ENCODE assay signal across 8 cellular contexts in the genomic region with DNA sequence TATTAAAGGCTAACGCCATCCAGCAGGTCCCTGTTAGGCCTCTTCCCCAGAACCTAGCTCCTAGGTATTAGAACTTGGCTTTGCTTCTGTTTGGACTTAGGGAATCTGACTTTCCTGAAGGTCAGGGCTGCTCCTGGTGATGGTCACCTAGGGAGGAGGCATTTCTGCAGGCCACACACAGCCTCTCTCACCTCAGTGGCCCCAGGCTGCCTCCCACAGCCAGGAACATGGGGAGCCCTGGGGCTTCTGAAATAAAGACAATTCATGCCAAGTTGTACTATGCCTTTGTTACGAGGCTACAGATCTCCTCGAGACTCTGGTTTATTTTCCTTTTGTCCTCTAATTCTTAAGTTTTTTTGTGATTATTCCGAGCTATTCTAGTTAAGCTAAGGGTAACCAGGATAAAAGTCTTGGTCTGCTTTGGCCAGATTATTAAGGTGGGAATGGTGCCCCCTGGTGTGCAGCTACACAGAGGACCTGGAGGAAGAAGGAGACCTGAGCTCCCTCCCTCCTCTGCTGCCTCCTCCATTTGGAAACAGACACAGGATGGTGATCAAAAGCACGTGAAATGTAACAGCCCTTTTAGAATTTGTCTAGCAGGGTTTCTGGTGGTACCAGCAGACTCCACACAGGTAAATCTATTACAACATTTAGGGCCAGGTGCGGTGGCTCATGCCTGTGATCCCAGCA.
DNase-seq lines count a peak whose midpoint lies in the region; ATAC-seq, FAIRE-seq and TF ChIP-seq lines count a peak whose summit lies in the region.

No MANE protein-coding gene starts in this region.

- H4K20me1 ChIP-seq in astrocyte (ENCODE audit: insufficient read depth, low read length) = no peaks in the 10 kb centered on the region

- no peaks in the 10 kb centered on the region for H3K27me3 ChIP-seq in astrocyte (ENCODE audit: insufficient read depth, low read length)

- TF ChIP-seq CTCF in astrocyte (IDR thresholded peaks at IDR 0.05; ENCODE audit: insufficient read depth, low read depth, low read length) (peak; percentile 67), kidney (IDR thresholded peaks at IDR 0.05; ENCODE audit: borderline replicate concordance, extremely low read depth, insufficient read depth) (peak; percentile 48), type B pancreatic cell (conservative IDR thresholded peaks at IDR 0.05) (peak; percentile 68)

- H3K27me3 Mint-ChIP-seq in astrocyte (ENCODE audit: low read depth, unreplicated experiment) (no peaks in the 10 kb centered on the region), type B pancreatic cell (no peaks in the 10 kb centered on the region)

- ATAC-seq in GM19023 (IDR thresholded peaks at IDR 0.05; ENCODE audit: unreplicated experiment) = peak; percentile 53

- H3K79me2 ChIP-seq in astrocyte (ENCODE audit: insufficient read depth, low read length) = no peaks in the 10 kb centered on the region

- H2AFZ ChIP-seq in astrocyte (ENCODE audit: low read depth, low read length) = no peak overlapping the region

- H3K9ac ChIP-seq in astrocyte (ENCODE audit: low read length) = no peak overlapping the region
- H3K9ac ChIP-seq in kidney (ENCODE audit: low read length in 2 of 2) = no peak overlapping the region

- no peak overlapping the region for H3K4me2 ChIP-seq in astrocyte (ENCODE audit: low read length)

- H3K4me3 Mint-ChIP-seq in astrocyte (ENCODE audit: unreplicated experiment) (no peak overlapping the region), type B pancreatic cell (no peak overlapping the region)

- no peaks in the 10 kb centered on the region for H3K9me3 Mint-ChIP-seq in astrocyte (ENCODE audit: unreplicated experiment)
- H3K9me3 Mint-ChIP-seq in type B pancreatic cell = no peaks in the 10 kb centered on the region

- H3K9me3 ChIP-seq in astrocyte (ENCODE audit: insufficient read depth, low read depth, low read length) (no peaks in the 10 kb centered on the region), kidney (ENCODE audit: control insufficient read depth in 1 of 2, low read length in 2 of 2) (no peaks in the 10 kb centered on the region)

- H3K36me3 ChIP-seq in astrocyte (ENCODE audit: insufficient read depth, low read length) (no peaks in the 10 kb centered on the region), kidney (ENCODE audit: control insufficient read depth in 1 of 2, insufficient read depth in 2 of 2, low read length in 2 of 2) (no peaks in the 10 kb centered on the region)

- peak; percentile 74 for DNase-seq in COLO829 (ENCODE audit: low spot score)
- DNase-seq in M059J (ENCODE audit: low read depth) = peak; percentile 66
- DNase-seq in astrocyte (ENCODE audit: low read depth) = peak; percentile 43
- no peak for DNase-seq in kidney
- no peak for DNase-seq in type B pancreatic cell (ENCODE audit: extremely low spot score, unreplicated experiment)
- no peak for DNase-seq in activated CD4-positive, CD25-positive, alpha-beta regulatory T cell (lab: John Stamatoyannopoulos, UW)
- no peak for DNase-seq in activated naive CD4-positive, alpha-beta T cell (lab: John Stamatoyannopoulos, UW)

- intact Hi-C loops in kidney (cut with DNase I) = no loop called here

- FAIRE-seq in astrocyte (lab: Jason Lieb, UNC) = peak; percentile 50
- FAIRE-seq in kidney (lab: Jason Lieb, UNC) = no peak

- peaks cover 4% of the 10 kb centered on the region for H3K36me3 Mint-ChIP-seq in astrocyte (ENCODE audit: low read depth, unreplicated experiment)
- H3K36me3 Mint-ChIP-seq in type B pancreatic cell = peaks cover 12% of the 10 kb centered on the region

- H3K4me3 ChIP-seq in astrocyte (ENCODE audit: insufficient read depth, low read depth, low read length) = no peak overlapping the region
- H3K4me3 ChIP-seq in kidney (ENCODE audit: low read length in 2 of 2) = no peak overlapping the region

- H3K27ac Mint-ChIP-seq in astrocyte (ENCODE audit: unreplicated experiment) (no peak overlapping the region), type B pancreatic cell (no peak overlapping the region)

- H3K4me1 Mint-ChIP-seq in astrocyte (ENCODE audit: low read depth, unreplicated experiment) = peaks cover 3% of the 10 kb centered on the region
- peaks cover 54% of the 10 kb centered on the region for H3K4me1 Mint-ChIP-seq in type B pancreatic cell (ENCODE audit: unreplicated experiment)

- H3K4me1 ChIP-seq in astrocyte (ENCODE audit: insufficient read depth, low read length) = no peaks in the 10 kb centered on the region
- H3K4me1 ChIP-seq in kidney (ENCODE audit: control insufficient read depth in 1 of 2, insufficient read depth in 1 of 2, low read depth in 1 of 2, low read length in 2 of 2) = peaks cover 2 to 4% of the 10 kb centered on the region in 2 donors

- no peak overlapping the region for H3K27ac ChIP-seq in astrocyte (ENCODE audit: low read depth, low read length)
- H3K27ac ChIP-seq in kidney (ENCODE audit: low read depth in 2 of 2, low read length in 2 of 2) = no peak overlapping the region

Comparison
In these comparisons a context has a peak if more than half of its experiments do, and no peak if none do; other contexts are left out.
1. DNase-seq: peak in COLO829 (single experiment), M059J (single experiment) and astrocyte (single experiment); none in kidney (single experiment), type B pancreatic cell (single experiment), activated CD4-positive, CD25-positive, alpha-beta regulatory T cell (0 of 4) and activated naive CD4-positive, alpha-beta T cell (0 of 4).
2. Peak in every context shown above with its lines, with median percentiles within 50 percentile points of each other: CTCF ChIP-seq.